Comparison of ENCODE assay signal across 9 cellular contexts in the genomic region with DNA sequence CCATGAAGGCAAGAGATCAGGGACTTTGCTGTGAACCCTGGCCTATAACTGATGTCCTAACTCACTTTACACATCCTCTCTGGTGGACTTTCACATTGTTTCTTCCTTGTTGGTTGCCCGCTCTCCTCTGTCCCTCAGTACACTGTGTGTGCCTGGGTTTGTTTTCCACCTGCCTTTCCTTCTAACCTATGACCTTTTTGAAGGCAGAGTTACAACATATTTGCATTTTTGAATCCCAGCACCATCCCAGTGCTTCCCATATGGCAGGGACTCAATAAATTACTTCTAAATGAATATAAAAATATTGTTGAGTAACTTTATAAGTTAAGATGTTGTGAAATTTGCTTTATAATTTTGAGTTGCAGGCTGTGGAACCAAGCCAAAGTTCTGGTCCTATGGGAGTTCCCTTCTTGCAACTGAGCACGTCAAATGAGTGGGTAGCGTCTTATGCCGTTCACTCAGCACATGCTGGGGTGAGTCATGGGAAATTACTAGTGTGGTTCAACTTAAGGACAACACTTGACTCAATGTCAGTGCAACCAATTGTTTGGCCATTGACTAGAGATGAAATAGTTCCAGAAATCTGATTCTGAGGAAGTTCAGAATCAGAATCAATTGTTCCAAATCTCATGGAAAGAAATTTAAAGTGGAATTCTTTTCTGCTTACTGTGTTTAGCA.
A peak's percentile ranks its signal among the peaks of the same experiment; 100 is the strongest.
DNase-seq lines count a peak whose midpoint lies in the region; ATAC-seq and TF ChIP-seq lines count a peak whose summit lies in the region.
"Had no signal": no experiment of that assay in that cellular context is flagged by ENCODE, and none has a peak within 500 bp of the region (broad histone marks: within the 10 kb centered on the region; RNA-seq: fewer than 3 reads in every experiment).

No MANE protein-coding gene starts in this region.

- TF ChIP-seq CTCF in WTC11 (IDR thresholded peaks at IDR 0.05) = no peak

- no peak overlapping the region for H3K4me3 Mint-ChIP-seq in activated naive CD8-positive, alpha-beta T cell treated with anti-CD3 and anti-CD28 coated beads, Interleukin-2, amount 50 U/mL, for 24 hours
- H3K4me3 Mint-ChIP-seq in activated naive CD8-positive, alpha-beta T cell treated with anti-CD3 and anti-CD28 coated beads for 36 hours = no peak overlapping the region
- H3K4me3 Mint-ChIP-seq in WTC11 = no peak overlapping the region
- H3K4me3 Mint-ChIP-seq in activated naive CD4-positive, alpha-beta T cell treated with anti-CD3 and anti-CD28 coated beads for 36 hours = no peak overlapping the region
- H3K4me3 Mint-ChIP-seq: activated T-cell treated with anti-CD3 and anti-CD28 coated beads, Interleukin-2, amount 50 U/mL, for 4 hours had no signal

- CTCF ChIA-PET in WTC11 (lab: Charles Lee) = no interaction called here
- CTCF ChIA-PET in activated naive CD4-positive, alpha-beta T cell treated with anti-CD3 and anti-CD28 coated beads for 36 hours (lab: Charles Lee) = no interaction called here

- H3K4me1 Mint-ChIP-seq in activated naive CD8-positive, alpha-beta T cell treated with anti-CD3 and anti-CD28 coated beads, Interleukin-2, amount 50 U/mL, for 24 hours = no peaks in the 10 kb centered on the region
- H3K4me1 Mint-ChIP-seq in activated naive CD8-positive, alpha-beta T cell treated with anti-CD3 and anti-CD28 coated beads for 36 hours = no peaks in the 10 kb centered on the region
- no peaks in the 10 kb centered on the region for H3K4me1 Mint-ChIP-seq in WTC11
- no peaks in the 10 kb centered on the region for H3K4me1 Mint-ChIP-seq in activated naive CD4-positive, alpha-beta T cell treated with anti-CD3 and anti-CD28 coated beads for 36 hours (ENCODE audit: low read depth)

- H3K9me3 Mint-ChIP-seq in activated naive CD8-positive, alpha-beta T cell treated with anti-CD3 and anti-CD28 coated beads, Interleukin-2, amount 50 U/mL, for 24 hours = peaks cover 7% of the 10 kb centered on the region
- H3K9me3 Mint-ChIP-seq in activated naive CD8-positive, alpha-beta T cell treated with anti-CD3 and anti-CD28 coated beads for 36 hours = peaks cover 8% of the 10 kb centered on the region
- peaks cover 4% of the 10 kb centered on the region; the same call in 1 of the 2 replicates for H3K9me3 Mint-ChIP-seq in WTC11
- peaks cover 6% of the 10 kb centered on the region for H3K9me3 Mint-ChIP-seq in activated naive CD4-positive, alpha-beta T cell treated with anti-CD3 and anti-CD28 coated beads for 36 hours

- no peaks in the 10 kb centered on the region for H3K9me3 ChIP-seq in adipocyte (ENCODE audit: control insufficient read depth, low read length)

- intact Hi-C loops in left colon (cut with DNase I, micrococcal nuclease) = no loop called here
- intact Hi-C loops in activated naive CD4-positive, alpha-beta T cell treated with anti-CD3 and anti-CD28 coated beads for 36 hours (cut with micrococcal nuclease) = no loop called here

- POLR2A ChIA-PET in WTC11 (lab: Charles Lee) = no interaction called here

- no peaks in the 10 kb centered on the region for H3K36me3 ChIP-seq in adipocyte (ENCODE audit: control insufficient read depth, insufficient read depth, low read length, severe bottlenecking)

- H3K36me3 Mint-ChIP-seq in activated naive CD8-positive, alpha-beta T cell treated with anti-CD3 and anti-CD28 coated beads, Interleukin-2, amount 50 U/mL, for 24 hours (ENCODE audit: low read depth) = no peaks in the 10 kb centered on the region
- H3K36me3 Mint-ChIP-seq in activated naive CD8-positive, alpha-beta T cell treated with anti-CD3 and anti-CD28 coated beads for 36 hours = no peaks in the 10 kb centered on the region
- H3K36me3 Mint-ChIP-seq in WTC11 = no peaks in the 10 kb centered on the region
- H3K36me3 Mint-ChIP-seq in activated naive CD4-positive, alpha-beta T cell treated with anti-CD3 and anti-CD28 coated beads for 36 hours (ENCODE audit: low read depth) = no peaks in the 10 kb centered on the region

- no peak overlapping the region for H3K27ac Mint-ChIP-seq in activated naive CD8-positive, alpha-beta T cell treated with anti-CD3 and anti-CD28 coated beads, Interleukin-2, amount 50 U/mL, for 24 hours
- no peak overlapping the region for H3K27ac Mint-ChIP-seq in activated naive CD8-positive, alpha-beta T cell treated with anti-CD3 and anti-CD28 coated beads for 36 hours
- no peak overlapping the region for H3K27ac Mint-ChIP-seq in WTC11
- H3K27ac Mint-ChIP-seq in activated naive CD4-positive, alpha-beta T cell treated with anti-CD3 and anti-CD28 coated beads for 36 hours = no peak overlapping the region

- no peak overlapping the region for H3K9ac ChIP-seq in adipocyte (ENCODE audit: low read length)

- peaks cover 33% of the 10 kb centered on the region for H3K4me1 ChIP-seq in adipocyte (ENCODE audit: control insufficient read depth, insufficient read depth, low read length)

- no peaks in the 10 kb centered on the region for H3K27me3 Mint-ChIP-seq in activated naive CD8-positive, alpha-beta T cell treated with anti-CD3 and anti-CD28 coated beads, Interleukin-2, amount 50 U/mL, for 24 hours
- no peaks in the 10 kb centered on the region for H3K27me3 Mint-ChIP-seq in activated naive CD8-positive, alpha-beta T cell treated with anti-CD3 and anti-CD28 coated beads for 36 hours
- H3K27me3 Mint-ChIP-seq in WTC11 (ENCODE audit: low read depth) = no peaks in the 10 kb centered on the region
- no peaks in the 10 kb centered on the region for H3K27me3 Mint-ChIP-seq in activated naive CD4-positive, alpha-beta T cell treated with anti-CD3 and anti-CD28 coated beads for 36 hours (ENCODE audit: low read depth)

- no peak for DNase-seq in activated naive CD8-positive, alpha-beta T cell treated with anti-CD3 and anti-CD28 coated beads, Interleukin-2, amount 50 U/mL, for 24 hours
- no peak for DNase-seq in activated naive CD8-positive, alpha-beta T cell treated with anti-CD3 and anti-CD28 coated beads for 36 hours
- DNase-seq in adipocyte (ENCODE audit: low read depth) (peak; percentile 99), left colon (peak; percentile 10 to 38), WTC11 (ENCODE audit: low spot score) (no peak)
- no peak for DNase-seq in activated naive CD4-positive, alpha-beta T cell treated with anti-CD3 and anti-CD28 coated beads for 36 hours
- DNase-seq: activated T-cell treated with anti-CD3 and anti-CD28 coated beads, Interleukin-2, amount 50 U/mL, for 4 hours had no signal

- ATAC-seq in activated naive CD8-positive, alpha-beta T cell treated with anti-CD3 and anti-CD28 coated beads, Interleukin-2, amount 50 U/mL, for 24 hours = peak; percentile 77
- ATAC-seq in HG03103 (IDR thresholded peaks at IDR 0.05; ENCODE audit: low read depth, unreplicated experiment) (peak; percentile 64), left colon (no peak), WTC11 (no peak), HG02970 (IDR thresholded peaks at IDR 0.05; ENCODE audit: low FRiP score, unreplicated experiment) (no peak)

- no peaks in the 10 kb centered on the region for H3K27me3 ChIP-seq in adipocyte (replicated peaks; ENCODE audit: control insufficient read depth, insufficient read depth, low read length)

- H3K4me3 ChIP-seq in adipocyte (ENCODE audit: low read length) = no peak overlapping the region

TF ChIP-seq in WTC11, 78 proteins besides CTCF, POLR2A, EP300 and RAD21:
- TF ChIP-seq, protein P1, sequence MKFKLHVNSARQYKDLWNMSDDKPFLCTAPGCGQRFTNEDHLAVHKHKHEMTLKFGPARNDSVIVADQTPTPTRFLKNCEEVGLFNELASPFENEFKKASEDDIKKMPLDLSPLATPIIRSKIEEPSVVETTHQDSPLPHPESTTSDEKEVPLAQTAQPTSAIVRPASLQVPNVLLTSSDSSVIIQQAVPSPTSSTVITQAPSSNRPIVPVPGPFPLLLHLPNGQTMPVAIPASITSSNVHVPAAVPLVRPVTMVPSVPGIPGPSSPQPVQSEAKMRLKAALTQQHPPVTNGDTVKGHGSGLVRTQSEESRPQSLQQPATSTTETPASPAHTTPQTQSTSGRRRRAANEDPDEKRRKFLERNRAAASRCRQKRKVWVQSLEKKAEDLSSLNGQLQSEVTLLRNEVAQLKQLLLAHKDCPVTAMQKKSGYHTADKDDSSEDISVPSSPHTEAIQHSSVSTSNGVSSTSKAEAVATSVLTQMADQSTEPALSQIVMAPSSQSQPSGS (CRISPR knock-in tag; IDR thresholded peaks at IDR 0.05; ENCODE audit: borderline replicate concordance, low read depth) = no peak
- TF ChIP-seq, protein P2, sequence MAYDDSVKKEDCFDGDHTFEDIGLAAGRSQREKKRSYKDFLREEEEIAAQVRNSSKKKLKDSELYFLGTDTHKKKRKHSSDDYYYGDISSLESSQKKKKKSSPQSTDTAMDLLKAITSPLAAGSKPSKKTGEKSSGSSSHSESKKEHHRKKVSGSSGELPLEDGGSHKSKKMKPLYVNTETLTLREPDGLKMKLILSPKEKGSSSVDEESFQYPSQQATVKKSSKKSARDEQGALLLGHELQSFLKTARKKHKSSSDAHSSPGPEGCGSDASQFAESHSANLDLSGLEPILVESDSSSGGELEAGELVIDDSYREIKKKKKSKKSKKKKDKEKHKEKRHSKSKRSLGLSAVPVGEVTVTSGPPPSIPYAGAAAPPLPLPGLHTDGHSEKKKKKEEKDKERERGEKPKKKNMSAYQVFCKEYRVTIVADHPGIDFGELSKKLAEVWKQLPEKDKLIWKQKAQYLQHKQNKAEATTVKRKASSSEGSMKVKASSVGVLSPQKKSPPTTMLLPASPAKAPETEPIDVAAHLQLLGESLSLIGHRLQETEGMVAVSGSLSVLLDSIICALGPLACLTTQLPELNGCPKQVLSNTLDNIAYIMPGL (CRISPR knock-in tag; IDR thresholded peaks at IDR 0.05) = no peak
- TF ChIP-seq SP1 (CRISPR knock-in tag; conservative IDR thresholded peaks at IDR 0.05) (no peak), RORB (CRISPR knock-in tag; IDR thresholded peaks at IDR 0.05) (no peak), CREB1 (CRISPR knock-in tag; IDR thresholded peaks at IDR 0.05) (no peak), ZNF232 (CRISPR knock-in tag; IDR thresholded peaks at IDR 0.05) (no peak), GABPB1 (CRISPR knock-in tag; IDR thresholded peaks at IDR 0.05) (no peak), ZNF396 (CRISPR knock-in tag; IDR thresholded peaks at IDR 0.05; ENCODE audit: borderline replicate concordance) (no peak), NFE2L1 (CRISPR knock-in tag; IDR thresholded peaks at IDR 0.05) (no peak), CBFB (CRISPR knock-in tag; IDR thresholded peaks at IDR 0.05; ENCODE audit: low read depth) (no peak)

Comparison
In these comparisons a context has a peak if more than half of its experiments do, and no peak if none do; other contexts are left out.
1. ATAC-seq: peak in activated naive CD8-positive, alpha-beta T cell treated with anti-CD3 and anti-CD28 coated beads, Interleukin-2, amount 50 U/mL, for 24 hours (single experiment) and HG03103 (single experiment); none in left colon (single experiment), WTC11 (single experiment) and HG02970 (single experiment).
2. DNase-seq: peak in adipocyte (single experiment) and left colon (2 of 2); none in activated naive CD8-positive, alpha-beta T cell treated with anti-CD3 and anti-CD28 coated beads, Interleukin-2, amount 50 U/mL, for 24 hours (single experiment), activated naive CD8-positive, alpha-beta T cell treated with anti-CD3 and anti-CD28 coated beads for 36 hours (single experiment), WTC11 (single experiment) and activated naive CD4-positive, alpha-beta T cell treated with anti-CD3 and anti-CD28 coated beads for 36 hours (single experiment).